23 cellular contexts compared by ENCODE assay signal in the genomic region with DNA sequence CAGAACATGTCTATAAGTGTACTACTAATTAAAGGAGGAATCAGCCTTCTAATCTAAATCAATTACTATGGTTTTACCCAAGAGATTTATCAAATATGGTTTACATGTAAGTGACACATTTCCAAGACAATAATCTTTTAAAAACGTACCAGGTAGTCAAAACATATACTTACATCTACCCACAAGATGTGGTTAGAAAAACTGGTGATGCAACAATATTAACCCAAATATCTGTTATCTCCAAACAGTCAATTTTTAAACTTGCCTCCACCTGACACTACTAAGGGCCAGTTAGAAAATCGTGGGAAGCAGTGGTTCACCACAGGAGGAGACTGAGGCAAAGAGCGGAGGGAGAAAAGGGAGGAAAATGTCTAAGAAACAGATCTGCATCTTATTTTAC. TPM values are rescaled to one million over a fixed set of nuclear protein-coding genes. Genes with fewer than 3 reads are reported as not detected.
A peak's percentile ranks its signal among the peaks of the same experiment; 100 is the strongest.
DNase-seq lines count a peak whose midpoint lies in the region; ATAC-seq, FAIRE-seq and TF ChIP-seq lines count a peak whose summit lies in the region.
"Had no signal": no experiment of that assay in that cellular context is flagged by ENCODE, and none has a peak within 500 bp of the region (broad histone marks: within the 10 kb centered on the region; RNA-seq: fewer than 3 reads in every experiment).

No MANE protein-coding gene starts in this region.

- no TSS peak for BruUV-seq in HepG2 (replicated peaks; lab: Mats Ljungman, UMichigan)

- WGBS in HepG2 (ENCODE audit: low lambda C conversion rate), result 91% methylated on average over 3 of the region's 3 CpGs
- WGBS in right lobe of liver (ENCODE audit: insufficient coverage, low coverage, low lambda C conversion rate, missing lambda C conversion rate), result 87% methylated on average over 3 of the region's 3 CpGs

- H3K36me3 ChIP-seq in HepG2 (replicated peaks in 1 of 2; ENCODE audit: control insufficient read depth in 1 of 2, insufficient read depth in 2 of 2, low read length in 2 of 2) (peaks cover 8 to 45% of the 10 kb centered on the region in 2 experiments), right lobe of liver (peaks cover 0 to 6% (median under 1%) of the 10 kb centered on the region in 4 donors), ascending aorta (peaks cover 10 to 39% of the 10 kb centered on the region in 2 donors)

- no peak overlapping the region for H3K9ac ChIP-seq in HepG2 (ENCODE audit: insufficient read depth, low read depth, low read length)
- H3K9ac ChIP-seq: BLaER1 treated with 17β-estradiol and CSF1 and Interleukin-3, amounts not matched to agents 10 nM and 100 nM; KMS-11 had no signal

- peaks cover 36% of the 10 kb centered on the region for H3K36me3 Mint-ChIP-seq in activated CD4-positive, alpha-beta T cell treated with anti-CD3 and anti-CD28 coated beads for 36 hours (ENCODE audit: low read depth)

- POLR2A ChIA-PET in activated CD4-positive, alpha-beta T cell treated with anti-CD3 and anti-CD28 coated beads for 36 hours (lab: Charles Lee), result no interaction called here
- POLR2A ChIA-PET in HepG2 (lab: Yijun Ruan, JAX), result no interaction called here

- H3K4me3 ChIP-seq in HepG2 (replicated peaks in 1 of 3; ENCODE audit: insufficient read depth in 1 of 3, low read depth in 2 of 3, low read length in 3 of 3), result no peak overlapping the region
- no peak overlapping the region for H3K4me3 ChIP-seq in right lobe of liver
- no peak overlapping the region for H3K4me3 ChIP-seq in ascending aorta
- H3K4me3 ChIP-seq: BLaER1 treated with 17β-estradiol and CSF1 and Interleukin-3, amounts not matched to agents 10 nM and 100 nM; GM23338 had no signal

- H3K27me3 Mint-ChIP-seq in activated CD4-positive, alpha-beta T cell treated with anti-CD3 and anti-CD28 coated beads for 36 hours, result no peaks in the 10 kb centered on the region

- H3K9me3 ChIP-seq in HepG2 (ENCODE audit: low read length) (no peaks in the 10 kb centered on the region), right lobe of liver (no peaks in the 10 kb centered on the region), ascending aorta (no peaks in the 10 kb centered on the region)
- H3K9me3 ChIP-seq: BLaER1 treated with 17β-estradiol and CSF1 and Interleukin-3, amounts not matched to agents 10 nM and 100 nM had no signal

- TF ChIP-seq CTCF in HepG2 (CRISPR knock-in tag; IDR thresholded peaks at IDR 0.05), result no peak
- no peak for TF ChIP-seq CTCF in right lobe of liver (IDR thresholded peaks at IDR 0.05)
- TF ChIP-seq CTCF in ascending aorta (IDR thresholded peaks at IDR 0.05), result no peak

- H3K4me1 ChIP-seq in HepG2 (ENCODE audit: insufficient read depth, low read length), result peaks cover 3% of the 10 kb centered on the region
- no peaks in the 10 kb centered on the region for H3K4me1 ChIP-seq in right lobe of liver
- H3K4me1 ChIP-seq in ascending aorta, result peaks cover 0 to 17% of the 10 kb centered on the region in 2 donors

- CTCF ChIA-PET in activated CD4-positive, alpha-beta T cell treated with anti-CD3 and anti-CD28 coated beads for 36 hours (lab: Charles Lee), result interaction anchor here (1.3 to 1.4 kb wide), 2 partner anchors 15 to 67 kb away, joined by 4 read pairs; no protein-coding TSS in a partner anchor
- CTCF ChIA-PET in HepG2 (lab: Yijun Ruan, JAX; ENCODE audit: low intra/inter-chr PET ratio, low total read pairs), result no interaction called here

- ATAC-seq in activated CD4-positive, alpha-beta T cell treated with anti-CD3 and anti-CD28 coated beads for 36 hours, result no peak
- ATAC-seq in HepG2, result no peak
- ATAC-seq in right lobe of liver, result no peak
- ATAC-seq: GM23338 had no signal

- H4K20me1 ChIP-seq in HepG2 (ENCODE audit: insufficient read depth, low read length), result no peaks in the 10 kb centered on the region

- TF ChIP-seq EP300 in HepG2 (IDR thresholded peaks at IDR 0.05; ENCODE audit: low read depth in 2 of 2, low read length in 2 of 2) (no peak), HepG2 (CRISPR knock-in tag; IDR thresholded peaks at IDR 0.05; ENCODE audit: borderline replicate concordance) (no peak)

- no peak overlapping the region for H2AFZ ChIP-seq in HepG2 (ENCODE audit: low read length)
- H2AFZ ChIP-seq: GM23338 had no signal

- no peaks in the 10 kb centered on the region for H3K27me3 ChIP-seq in HepG2 (ENCODE audit: control insufficient read depth in 1 of 2, insufficient read depth in 2 of 2, low read length in 2 of 2)
- H3K27me3 ChIP-seq in right lobe of liver, result no peaks in the 10 kb centered on the region
- H3K27me3 ChIP-seq in ascending aorta, result no peaks in the 10 kb centered on the region
- H3K27me3 ChIP-seq: BLaER1 treated with 17β-estradiol and CSF1 and Interleukin-3, amounts not matched to agents 10 nM and 100 nM had no signal

- DNase-seq in activated CD4-positive, alpha-beta T cell treated with anti-CD3 and anti-CD28 coated beads for 36 hours, result no peak
- no peak for DNase-seq in activated CD4-positive, alpha-beta T cell treated with anti-CD3 and anti-CD28 coated beads for 48 hours
- DNase-seq in HepG2 (ENCODE audit: low spot score) (no peak), right lobe of liver (no peak), ascending aorta (ENCODE audit: low spot score in 2 of 2) (no peak), C1 segment of cervical spinal cord (lab: John Stamatoyannopoulos, UW) (no peak), cardiac septum (ENCODE audit: low spot score) (no peak)
- DNase-seq: 8988T, HCEC 1CT, NCI-H1092 treated with DMSO at 0.1 percent for 48 hours, NCI-H146, NCI-H2029, NCI-H2227 treated with DMSO at 0.1 percent for 48 hours, NCI-H510A, NCI-H748 treated with DMSO at 0.1 percent for 48 hours, SHP77 treated with DMSO at 0.1 percent for 48 hours had no signal

- H3K27ac ChIP-seq in HepG2 (ENCODE audit: extremely low read length, insufficient read depth, low read length) (no peak overlapping the region), right lobe of liver (no peak overlapping the region), ascending aorta (peak overlapping the region; percentile 45 to 67)
- H3K27ac ChIP-seq: BLaER1 treated with 17β-estradiol and CSF1 and Interleukin-3, amounts not matched to agents 10 nM and 100 nM; HL-60; KMS-11; RWPE1 had no signal

- TF ChIP-seq POLR2A in HepG2 (IDR thresholded peaks at IDR 0.05; ENCODE audit: insufficient read depth in 1 of 2, low read depth in 2 of 2, low read length in 2 of 2), result no peak
- no peak for TF ChIP-seq POLR2A in right lobe of liver (IDR thresholded peaks at IDR 0.05)

- intact Hi-C loops in activated CD4-positive, alpha-beta T cell treated with anti-CD3 and anti-CD28 coated beads for 36 hours (cut with DNase I, micrococcal nuclease), result no loop called here
- intact Hi-C loops in HepG2 (cut with micrococcal nuclease; ENCODE audit: unreplicated experiment), result loop anchor here (5.0 kb wide), 1 partner anchor 34 kb away; no protein-coding TSS in a partner anchor
- intact Hi-C loops in right lobe of liver (cut with DNase I), result no loop called here
- intact Hi-C loops in ascending aorta (cut with DNase I), result loop anchor here (5.0 kb wide), 1 partner anchor 119 kb away; no protein-coding TSS in a partner anchor
- intact Hi-C loops in cardiac septum (cut with DNase I), result no loop called here

- H3K79me2 ChIP-seq in HepG2 (ENCODE audit: insufficient read depth, low read length), result no peaks in the 10 kb centered on the region

- TF ChIP-seq RAD21 in HepG2 (CRISPR knock-in tag; IDR thresholded peaks at IDR 0.05), result no peak

- H3K4me3 Mint-ChIP-seq in activated CD4-positive, alpha-beta T cell treated with anti-CD3 and anti-CD28 coated beads for 36 hours, result no peak overlapping the region
- H3K4me3 Mint-ChIP-seq: GM23338 had no signal

- peaks cover 29% of the 10 kb centered on the region for H3K4me1 Mint-ChIP-seq in activated CD4-positive, alpha-beta T cell treated with anti-CD3 and anti-CD28 coated beads for 36 hours

- H3K27ac Mint-ChIP-seq in activated CD4-positive, alpha-beta T cell treated with anti-CD3 and anti-CD28 coated beads for 36 hours, result peak overlapping the region; percentile 66
- H3K27ac Mint-ChIP-seq: GM23338 had no signal

- no peaks in the 10 kb centered on the region for H3K9me3 Mint-ChIP-seq in activated CD4-positive, alpha-beta T cell treated with anti-CD3 and anti-CD28 coated beads for 36 hours (ENCODE audit: low read depth)
- H3K9me3 Mint-ChIP-seq: GM23338 had no signal

- in situ Hi-C loops in HepG2 (cut with HindIII; ENCODE audit: extremely low pct_ligation_motif_present, low pct_unique_long_range_greater_than_20kb), result no loop called here

- FAIRE-seq in HepG2 (lab: Jason Lieb, UNC), result no peak
- FAIRE-seq: G401.6, GM12892 had no signal

- no peak overlapping the region for H3K4me2 ChIP-seq in HepG2 (ENCODE audit: low read depth, low read length)
- H3K4me2 ChIP-seq: BLaER1 treated with 17β-estradiol and CSF1 and Interleukin-3, amounts not matched to agents 10 nM and 100 nM; GM23338; KMS-11 had no signal

TF ChIP-seq in HepG2, 621 proteins besides CTCF, POLR2A, EP300 and RAD21 (continues in another document):
- 0 out of 2 replicates have a peak, but pooled peaks have one; percentile 30 for TF ChIP-seq CEBPB (IDR thresholded peaks at IDR 0.05; ENCODE audit: borderline replicate concordance, low read depth, low read length)

RNA-seq across cellular contexts. Expression of a gene that starts 28.0 kb away (rescaled TPM):
- 10 to 100 TPM; 92.8 to 97.3 TPM for total RNA-seq in activated CD4-positive, alpha-beta T cell treated with anti-CD3 and anti-CD28 coated beads for 36 hours
- total RNA-seq in HepG2 (2016; rRNA removed; fragmentation: Illumina TruSeq; extraction: Trizol) (186 and 215 TPM in 2 replicates), right lobe of liver (10 to 100 TPM; 12.9 to 68.2 (median 25.1) TPM), ascending aorta (32.2 TPM), cardiac septum (50.5 TPM)
- 27.0 and 31.6 TPM in 2 replicates for total RNA-seq in HepG2 (2016; cell fraction: cytosol; rRNA removed; fragmentation: Illumina TruSeq; extraction: Trizol; ENCODE audit: low read depth)
- total RNA-seq in HepG2 (2016; cell fraction: insoluble cytoplasmic fraction; rRNA removed; fragmentation: Illumina TruSeq; extraction: Trizol), result 183 and 212 TPM in 2 replicates
- total RNA-seq in HepG2 (2016; cell fraction: membrane; rRNA removed; fragmentation: Illumina TruSeq; extraction: Trizol), result 65.5 and 72.1 TPM in 2 replicates
- total RNA-seq in HepG2 (2016; cell fraction: nucleus; rRNA removed; fragmentation: Illumina TruSeq; extraction: Trizol), result 69.4 and 79.5 TPM in 2 replicates
- 30.1 and 37.8 TPM in 2 replicates for polyA plus RNA-seq in HepG2 (2011; rRNA removed)
- polyA plus RNA-seq in HepG2 (2011; cell fraction: cytosol; rRNA removed), result 47.4 and 53.1 TPM in 2 replicates
- 23.4 and 23.5 TPM in 2 replicates for polyA plus RNA-seq in HepG2 (2011; cell fraction: nucleus; rRNA removed)
- 60.3 and 94.1 TPM in 2 replicates for polyA plus RNA-seq in HepG2 (2012)
- polyA plus RNA-seq in HepG2 (2016; cell fraction: cytosol; fragmentation: Illumina TruSeq; extraction: Trizol; ENCODE audit: low read depth), result 30.5 and 34.4 TPM in 2 replicates
- 240 and 243 TPM in 2 replicates for polyA plus RNA-seq in HepG2 (2016; cell fraction: insoluble cytoplasmic fraction; fragmentation: Illumina TruSeq; extraction: Trizol; ENCODE audit: low read depth)
- polyA plus RNA-seq in HepG2 (2016; cell fraction: membrane; fragmentation: Illumina TruSeq; extraction: Trizol; ENCODE audit: low read depth), result 60.8 and 65.8 TPM in 2 replicates
- 136 and 138 TPM in 2 replicates for polyA plus RNA-seq in HepG2 (2016; cell fraction: nucleus; fragmentation: Illumina TruSeq; extraction: Trizol; ENCODE audit: insufficient read depth, low read depth)
- 4.3 and 4.6 TPM in 2 replicates for polyA minus RNA-seq in HepG2 (2011; rRNA and poly(A)+ RNA removed; ENCODE audit: low replicate concordance)
- 13.1 and 18.6 TPM in 2 replicates for polyA minus RNA-seq in HepG2 (2011; cell fraction: cytosol; rRNA and poly(A)+ RNA removed)
- polyA minus RNA-seq in HepG2 (2011; cell fraction: nucleus; rRNA and poly(A)+ RNA removed), result 26.5 and 26.9 TPM in 2 replicates

Comparison
In these comparisons a context has a peak if more than half of its experiments do, and no peak if none do; other contexts are left out.
1. intact Hi-C loops: an anchor here in HepG2 (5.0 kb wide) and ascending aorta (5.0 kb wide); none called in activated CD4-positive, alpha-beta T cell treated with anti-CD3 and anti-CD28 coated beads for 36 hours, right lobe of liver and cardiac septum.
2. H3K27ac ChIP-seq: peak in ascending aorta (2 of 2); none in HepG2 (single experiment) and right lobe of liver (0 of 3).